Comparison of ENCODE assay signal across 1 cellular context in genomic region chr2:3519255-3520190, GRCh38.
TF ChIP-seq lines count a peak whose summit lies in the region.

Gene ADI1, minus strand, starts transcription at chr2:3519531. Its CDS starts 44 bp downstream, at chr2:3519487.

TF ChIP-seq in IMR-90, 13 proteins besides CTCF, POLR2A, EP300 and RAD21 (continued from another document):
- TF ChIP-seq ELK1 (IDR thresholded peaks at IDR 0.05; ENCODE audit: borderline replicate concordance, low read depth, low read length) (no peak), MAFK (IDR thresholded peaks at IDR 0.05; ENCODE audit: low read depth, low read length) (peak; percentile 63; the same call in 1 of the 2 replicates), RFX5 (IDR thresholded peaks at IDR 0.05; ENCODE audit: low read depth, low read length) (no peak), SMC3 (IDR thresholded peaks at IDR 0.05; ENCODE audit: low read depth, low read length) (no peak), CEBPB (IDR thresholded peaks at IDR 0.05; ENCODE audit: low read depth, low read length) (no peak)
